In the genomic region with DNA sequence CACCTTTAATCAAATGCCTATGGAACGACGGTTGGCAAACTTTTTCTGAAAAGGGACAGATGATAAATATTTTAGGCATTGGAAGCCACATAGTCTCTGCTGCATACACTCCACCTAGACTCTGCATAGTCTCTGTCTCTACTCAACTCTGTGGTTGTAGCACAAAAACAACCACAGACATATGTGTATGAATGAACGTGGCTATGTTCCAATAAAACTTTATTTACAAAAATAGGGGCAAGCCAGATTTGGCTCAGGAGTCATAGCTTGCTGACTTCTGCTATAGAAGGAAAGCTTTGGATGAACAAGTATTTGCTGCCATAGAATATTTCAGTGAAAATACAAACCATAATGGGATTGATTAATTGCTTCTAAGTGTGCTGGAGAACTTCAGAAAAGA, we compare ENCODE assay signal across 20 cellular contexts. TPM values are rescaled to one million over a fixed set of nuclear protein-coding genes. Genes with fewer than 3 reads are reported as not detected.
A peak's percentile ranks its signal among the peaks of the same experiment; 100 is the strongest.
DNase-seq lines count a peak whose midpoint lies in the region; ATAC-seq, FAIRE-seq and TF ChIP-seq lines count a peak whose summit lies in the region.
"Had no signal": no experiment of that assay in that cellular context is flagged by ENCODE, and none has a peak within 500 bp of the region (broad histone marks: within the 10 kb centered on the region; RNA-seq: fewer than 3 reads in every experiment).

No MANE protein-coding gene starts in this region.

- POLR2A ChIA-PET in GM12878 (lab: Charles Lee): no interaction called here

- SMC1A ChIA-PET in GM12878 (lab: Charles Lee; ENCODE audit: uncharacterized antibody, unreplicated experiment): interaction anchor here (0.7 to 1.3 kb wide), 3 partner anchors 32 to 1018 kb away, joined by 3 to 5 read pairs (median 4); no protein-coding TSS in a partner anchor

- CTCF ChIA-PET in GM12878 (lab: Yijun Ruan, JAX): interaction anchor here (0.7 kb wide), 1 partner anchor 33 kb away, joined by 3 read pairs; no protein-coding TSS in a partner anchor

- no peak overlapping the region for H2AFZ ChIP-seq in GM12878 (ENCODE audit: control insufficient read depth, low read depth, low read length)

- H3K4me3 ChIP-seq in HUES6 (ENCODE audit: low read depth, low read length) (no peak overlapping the region), GM12878 (no peak overlapping the region), rectal smooth muscle tissue (ENCODE audit: low read length) (no peak overlapping the region), uterus (no peak overlapping the region)
- H3K4me3 ChIP-seq: A549, HAP-1 had no signal

- TF ChIP-seq POLR2A in GM12878 (IDR thresholded peaks at IDR 0.05; ENCODE audit: low read depth, low read length) (no peak), uterus (IDR thresholded peaks at IDR 0.05) (no peak)

- no peak for TF ChIP-seq CTCF in GM12878 (IDR thresholded peaks at IDR 0.05 in 2 of 3, conservative IDR thresholded peaks at IDR 0.05 in 1 of 3; ENCODE audit: control insufficient read depth in 2 of 3, extremely low read depth in 1 of 3, insufficient read depth in 1 of 3, low read depth in 3 of 3, low read length in 3 of 3)
- TF ChIP-seq CTCF in uterus (IDR thresholded peaks at IDR 0.05): no peak

- H3K27me3 ChIP-seq in HUES6 (ENCODE audit: control insufficient read depth, insufficient read depth, low read length): no peaks in the 10 kb centered on the region
- H3K27me3 ChIP-seq in GM12878 (replicated peaks in 1 of 2; ENCODE audit: control insufficient read depth in 2 of 2, insufficient read depth in 2 of 2, low read length in 1 of 2): no peaks in the 10 kb centered on the region
- H3K27me3 ChIP-seq in rectal smooth muscle tissue (ENCODE audit: control insufficient read depth, insufficient read depth, low read length): no peaks in the 10 kb centered on the region
- no peaks in the 10 kb centered on the region for H3K27me3 ChIP-seq in uterus

- H3K4me1 ChIP-seq in HUES6 (ENCODE audit: control insufficient read depth, insufficient read depth, low read length) (peaks cover 23% of the 10 kb centered on the region), GM12878 (ENCODE audit: control insufficient read depth, insufficient read depth, low read length) (no peaks in the 10 kb centered on the region), rectal smooth muscle tissue (ENCODE audit: control insufficient read depth, insufficient read depth, low read length) (peaks cover 12% of the 10 kb centered on the region), uterus (no peaks in the 10 kb centered on the region)
- H3K4me1 ChIP-seq: BE2C had no signal

- intact Hi-C loops in GM12878 (cut with micrococcal nuclease; ENCODE audit: unreplicated experiment) (no loop called here), uterus (cut with DNase I; ENCODE audit: low total_unique reads) (no loop called here)

- H3K9me3 ChIP-seq in HUES6 (ENCODE audit: control insufficient read depth, insufficient read depth, low read depth, low read length) (0 out of 2 replicates have a peak, but pooled peaks cover 2% of the 10 kb centered on the region), GM12878 (replicated peaks; ENCODE audit: control insufficient read depth, insufficient read depth, low read length) (no peaks in the 10 kb centered on the region), uterus (no peaks in the 10 kb centered on the region)
- H3K9me3 ChIP-seq: A549, BE2C, HAP-1 had no signal

- BruUV-seq in GM12878 (replicated peaks; lab: Mats Ljungman, UMichigan): no TSS peak

- no peak for DNase-seq in GM12878 (ENCODE audit: low read depth, low spot score)
- no peak for DNase-seq in uterus
- DNase-seq in nucleus accumbens (lab: John Stamatoyannopoulos, UW): no peak
- no peak for DNase-seq in DMS153 (lab: John Stamatoyannopoulos, UW)
- DNase-seq in NCI-H1694 treated with DMSO at 0.1 percent for 48 hours (lab: John Stamatoyannopoulos, UW): no peak
- DNase-seq in NCI-H1694 (lab: John Stamatoyannopoulos, UW): no peak
- DNase-seq: BE2C; CD4-positive, alpha-beta memory T cell; COR-L47; DMS53; GOT3 had no signal

- H4K20me1 ChIP-seq in GM12878 (ENCODE audit: control insufficient read depth, insufficient read depth): no peaks in the 10 kb centered on the region

- H3K9ac ChIP-seq in HUES6 (ENCODE audit: low read length) (no peak overlapping the region), GM12878 (ENCODE audit: control insufficient read depth, insufficient read depth, low read length) (no peak overlapping the region), rectal smooth muscle tissue (ENCODE audit: low read length) (no peak overlapping the region)
- H3K9ac ChIP-seq: KMS-11 had no signal

- no peak overlapping the region for H3K4me2 ChIP-seq in GM12878 (ENCODE audit: control insufficient read depth, insufficient read depth)
- H3K4me2 ChIP-seq: KMS-11 had no signal

- H3K79me2 ChIP-seq in GM12878 (ENCODE audit: control insufficient read depth, insufficient read depth, low read length): no peaks in the 10 kb centered on the region

- in situ Hi-C loops in GM12878 (cut with MboI): no loop called here

- H3K27ac ChIP-seq in HUES6 (ENCODE audit: low read depth, low read length): peak overlapping the region; percentile 80; the same call in 1 of the 2 replicates
- H3K27ac ChIP-seq in GM12878 (ENCODE audit: control insufficient read depth, insufficient read depth): no peak overlapping the region
- H3K27ac ChIP-seq in rectal smooth muscle tissue (ENCODE audit: low read depth, low read length): peak overlapping the region; percentile 63
- peak overlapping the region; percentile 9 to 38 for H3K27ac ChIP-seq in uterus
- H3K27ac ChIP-seq: C4-2B, KMS-11 had no signal

- WGBS in GM12878 (ENCODE audit: insufficient coverage, insufficient replicate concordance, low lambda C conversion rate, missing lambda C conversion rate): 73% methylated on average over 3 of the region's 3 CpGs

- ATAC-seq in GM12878: no peak

- TF ChIP-seq EP300 in GM12878 (IDR thresholded peaks at IDR 0.05; ENCODE audit: borderline replicate concordance in 1 of 2, control insufficient read depth in 1 of 2, low read depth in 2 of 2, low read length in 2 of 2): no peak

- no peak for FAIRE-seq in GM12878 (lab: Jason Lieb, UNC)
- FAIRE-seq: A549, GM12891 had no signal

- H3K36me3 ChIP-seq in HUES6 (ENCODE audit: control insufficient read depth, insufficient read depth, low read length) (no peaks in the 10 kb centered on the region), GM12878 (ENCODE audit: control insufficient read depth in 2 of 2, insufficient read depth in 2 of 2, low read length in 1 of 2) (no peaks in the 10 kb centered on the region), rectal smooth muscle tissue (ENCODE audit: control insufficient read depth, insufficient read depth, low read length) (no peaks in the 10 kb centered on the region), uterus (no peaks in the 10 kb centered on the region)
- H3K36me3 ChIP-seq: BE2C, HAP-1 had no signal

- no peak for TF ChIP-seq RAD21 in GM12878 (IDR thresholded peaks at IDR 0.05; ENCODE audit: insufficient read depth, low read depth, low read length)

- RAD21 ChIA-PET in GM12878 (lab: Charles Lee; ENCODE audit: unreplicated experiment): no interaction called here

RNA-seq across cellular contexts. Expression of a gene that starts 37.5 kb away (rescaled TPM):
- total RNA-seq in GM12878 (2013; cell fraction: nucleolus; rRNA removed): not detected in 2 replicates
- 0.17 and 0.27 TPM in 2 replicates for total RNA-seq in GM12878 (2014; rRNA removed)
- total RNA-seq in GM12878 (2014; rRNA removed; fragmentation: Illumina TruSeq; extraction: Trizol): 0.18 and 0.32 TPM in 2 replicates
- total RNA-seq in GM12878 (2021): 0.18 TPM in 1 of 2 replicates, not detected in the other
- polyA plus RNA-seq in GM12878 (2011; ENCODE audit: low read depth): 0.16 TPM
- 0.20 and 0.88 TPM in 2 replicates for polyA plus RNA-seq in GM12878 (2011; rRNA removed)
- polyA plus RNA-seq in GM12878 (2011; cell fraction: cytosol; rRNA removed): 0.08 and 0.19 TPM in 2 replicates
- 0.21 and 0.67 TPM in 2 replicates for polyA plus RNA-seq in GM12878 (2011; cell fraction: nucleus; rRNA removed)
- polyA plus RNA-seq in GM12878 (2012): 0.06 and 0.15 TPM in 2 replicates
- polyA plus RNA-seq in GM12878 (2014; fragmentation: Illumina TruSeq; extraction: Trizol): 0.29 TPM in 1 of 2 replicates, not detected in the other
- polyA plus RNA-seq in GM12878 (2014; fragmentation: Nextera tagmentation; extraction: Ambion mirVana): under 1 TPM in 1 of 2 experiments, not detected in 1; 0.18 TPM
- 0.06 and 0.22 TPM in 2 replicates for polyA plus RNA-seq in GM12878 (2014; rRNA removed)
- under 1 TPM in 1 of 2 experiments, not detected in 1; 0.14 TPM for polyA plus RNA-seq in GM12878 (2016; fragmentation: Nextera tagmentation; extraction: Ambion mirVana)
- not detected in 2 replicates for polyA minus RNA-seq in GM12878 (2011; rRNA and poly(A)+ RNA removed)
- polyA minus RNA-seq in GM12878 (2011; cell fraction: cytosol; rRNA and poly(A)+ RNA removed): not detected in 2 replicates
- polyA minus RNA-seq in GM12878 (2011; cell fraction: nucleus; rRNA and poly(A)+ RNA removed): 0.24 and 0.29 TPM in 2 replicates
- 10 to 100 TPM in 1 of 4 donors, 1 to 10 TPM in 1, under 1 TPM in 2; 0.59 to 13.6 (median 1.7) TPM for total RNA-seq in uterus
- polyA plus RNA-seq: A549, AG04450 had no signal

RNA-seq across cellular contexts. Expression of a gene that starts 37.5 kb away (rescaled TPM):
- total RNA-seq in GM12878 (2013; cell fraction: nucleolus; rRNA removed): 0.35 TPM in 1 of 2 replicates, not detected in the other
- 0.17 TPM in 1 of 2 replicates, not detected in the other for total RNA-seq in GM12878 (2014; rRNA removed)
- total RNA-seq in GM12878 (2014; rRNA removed; fragmentation: Illumina TruSeq; extraction: Trizol): not detected in 2 replicates
- total RNA-seq in GM12878 (2021): 0.13 TPM in 1 of 2 replicates, not detected in the other
- not detected for polyA plus RNA-seq in GM12878 (2011; ENCODE audit: low read depth)
- polyA plus RNA-seq in GM12878 (2011; rRNA removed): not detected in 2 replicates
- polyA plus RNA-seq in GM12878 (2011; cell fraction: cytosol; rRNA removed): 0.07 TPM in 1 of 2 replicates, not detected in the other
- 0.10 and 0.13 TPM in 2 replicates for polyA plus RNA-seq in GM12878 (2011; cell fraction: nucleus; rRNA removed)
- polyA plus RNA-seq in GM12878 (2012): not detected in 2 replicates
- not detected in 2 replicates for polyA plus RNA-seq in GM12878 (2014; fragmentation: Illumina TruSeq; extraction: Trizol)
- polyA plus RNA-seq in GM12878 (2014; fragmentation: Nextera tagmentation; extraction: Ambion mirVana): not detected
- polyA plus RNA-seq in GM12878 (2014; rRNA removed): 0.11 TPM in 1 of 2 replicates, not detected in the other
- not detected for polyA plus RNA-seq in GM12878 (2016; fragmentation: Nextera tagmentation; extraction: Ambion mirVana)
- 0.15 TPM in 1 of 2 replicates, not detected in the other for polyA minus RNA-seq in GM12878 (2011; rRNA and poly(A)+ RNA removed)
- polyA minus RNA-seq in GM12878 (2011; cell fraction: cytosol; rRNA and poly(A)+ RNA removed): not detected in 2 replicates
- not detected in 2 replicates for polyA minus RNA-seq in GM12878 (2011; cell fraction: nucleus; rRNA and poly(A)+ RNA removed)
- 1 to 10 TPM in 1 of 4 donors, under 1 TPM in 1, not detected in 2; 0.95 to 7.1 TPM for total RNA-seq in uterus
- total RNA-seq: CD4-positive, alpha-beta memory T cell had no signal
- polyA plus RNA-seq: A549; AG04450; CD4-positive, alpha-beta memory T cell; IgD-negative memory B cell had no signal
